Comparison of ENCODE assay signal across 22 cellular contexts in the genomic region with DNA sequence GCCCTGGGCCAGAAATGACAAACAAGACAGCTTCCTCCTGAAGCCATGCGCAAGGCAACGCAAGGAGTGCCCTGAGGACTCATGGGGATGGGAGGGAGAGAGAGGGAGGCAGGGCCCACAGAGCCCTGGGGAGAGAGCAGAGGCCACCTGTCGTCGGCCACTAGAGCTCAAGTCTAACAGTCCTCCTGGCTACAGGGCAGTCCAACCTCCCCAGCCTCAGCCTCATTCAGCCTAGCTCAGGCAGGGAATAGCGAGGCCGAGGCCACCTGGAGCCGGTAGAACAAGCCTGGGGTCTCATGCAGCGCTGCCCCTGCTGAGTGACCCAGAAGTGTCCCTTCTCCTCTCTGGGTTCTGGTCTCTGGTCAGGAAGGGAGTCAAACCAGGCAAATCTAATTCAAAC.
DNase-seq lines count a peak whose midpoint lies in the region; ATAC-seq and TF ChIP-seq lines count a peak whose summit lies in the region.
"Had no signal": no experiment of that assay in that cellular context is flagged by ENCODE, and none has a peak within 500 bp of the region (broad histone marks: within the 10 kb centered on the region; RNA-seq: fewer than 3 reads in every experiment).

No MANE protein-coding gene starts in this region.

- H3K36me3 Mint-ChIP-seq in CD4-positive, CD25-positive, alpha-beta regulatory T cell: peaks cover 49% of the 10 kb centered on the region
- H3K36me3 Mint-ChIP-seq in activated CD8-positive, alpha-beta T cell treated with anti-CD3 and anti-CD28 coated beads for 36 hours (ENCODE audit: low read depth): peaks cover 60% of the 10 kb centered on the region
- H3K36me3 Mint-ChIP-seq in immature natural killer cell: peaks cover 0 to 5% (median 3%) of the 10 kb centered on the region in 3 donors
- H3K36me3 Mint-ChIP-seq: naive B cell had no signal

- H3K9me3 ChIP-seq in CD4-positive, CD25-positive, alpha-beta regulatory T cell (ENCODE audit: control insufficient read depth in 2 of 2, low read length in 2 of 2): no peaks in the 10 kb centered on the region
- H3K9me3 ChIP-seq: BLaER1 treated with 17β-estradiol and CSF1 and Interleukin-3, amounts not matched to agents 10 nM and 100 nM; prostate gland had no signal

- peaks cover 0 to 2% (median 0%) of the 10 kb centered on the region in 7 donors for H3K9me3 Mint-ChIP-seq in CD4-positive, CD25-positive, alpha-beta regulatory T cell
- H3K9me3 Mint-ChIP-seq in activated CD8-positive, alpha-beta T cell treated with anti-CD3 and anti-CD28 coated beads for 36 hours: no peaks in the 10 kb centered on the region
- H3K9me3 Mint-ChIP-seq in immature natural killer cell: no peaks in the 10 kb centered on the region

- TF ChIP-seq CTCF in activated CD8-positive, alpha-beta T cell treated with anti-CD3 and anti-CD28 coated beads for 36 hours (IDR thresholded peaks at IDR 0.05): no peak

- intact Hi-C loops in activated CD8-positive, alpha-beta T cell treated with anti-CD3 and anti-CD28 coated beads for 36 hours (cut with micrococcal nuclease): no loop called here

- peaks cover 41 to 100% (median 81%) of the 10 kb centered on the region in 4 donors for H3K4me1 Mint-ChIP-seq in CD4-positive, CD25-positive, alpha-beta regulatory T cell
- H3K4me1 Mint-ChIP-seq in activated CD8-positive, alpha-beta T cell treated with anti-CD3 and anti-CD28 coated beads for 36 hours (ENCODE audit: low read depth): peaks cover 100% of the 10 kb centered on the region
- H3K4me1 Mint-ChIP-seq in immature natural killer cell: peaks cover 90 to 95% of the 10 kb centered on the region in 2 donors
- H3K4me1 Mint-ChIP-seq: naive B cell had no signal

- peaks cover 75% of the 10 kb centered on the region for H3K36me3 ChIP-seq in CD4-positive, CD25-positive, alpha-beta regulatory T cell (ENCODE audit: control insufficient read depth, insufficient read depth, low read length)
- H3K36me3 ChIP-seq: prostate gland had no signal

- H3K27me3 Mint-ChIP-seq in CD4-positive, CD25-positive, alpha-beta regulatory T cell: no peaks in the 10 kb centered on the region
- H3K27me3 Mint-ChIP-seq in activated CD8-positive, alpha-beta T cell treated with anti-CD3 and anti-CD28 coated beads for 36 hours: no peaks in the 10 kb centered on the region
- peaks cover 0 to 4% (median 2%) of the 10 kb centered on the region in 3 donors for H3K27me3 Mint-ChIP-seq in immature natural killer cell (ENCODE audit: low read depth in 3 of 3)

- H3K4me1 ChIP-seq in CD4-positive, CD25-positive, alpha-beta regulatory T cell (ENCODE audit: control insufficient read depth, insufficient read depth, low read length, poor library complexity, severe bottlenecking): peaks cover 100% of the 10 kb centered on the region
- H3K4me1 ChIP-seq: prostate gland had no signal

- no peaks in the 10 kb centered on the region for H3K27me3 ChIP-seq in CD4-positive, CD25-positive, alpha-beta regulatory T cell (ENCODE audit: control insufficient read depth, insufficient read depth, low read length)
- H3K27me3 ChIP-seq: BLaER1 treated with 17β-estradiol and CSF1 and Interleukin-3, amounts not matched to agents 10 nM and 100 nM had no signal

- CTCF ChIA-PET in activated CD8-positive, alpha-beta T cell treated with anti-CD3 and anti-CD28 coated beads for 36 hours (lab: Charles Lee): interaction anchor here (0.7 to 4.1 kb wide), 10 partner anchors 11 to 73 kb away, joined by 3 to 18 read pairs (median 4); no protein-coding TSS in a partner anchor

- peak; percentile 16 for DNase-seq in NCI-H82 (lab: John Stamatoyannopoulos, UW)
- no peak for DNase-seq in NCI-H82 treated with DMSO at 0.1 percent for 48 hours (lab: John Stamatoyannopoulos, UW; ENCODE audit: unreplicated experiment)
- DNase-seq in CD4-positive, CD25-positive, alpha-beta regulatory T cell: no peak
- DNase-seq in activated CD8-positive, alpha-beta T cell treated with anti-CD3 and anti-CD28 coated beads for 36 hours: no peak
- DNase-seq in immature natural killer cell: no peak
- no peak for DNase-seq in NCI-H1092 (lab: John Stamatoyannopoulos, UW)
- DNase-seq in germinal center (ENCODE audit: low spot score): no peak
- DNase-seq: 8988T; activated CD4-positive, alpha-beta T cell treated with anti-CD3 and anti-CD28 coated beads for 4 hours; activated effector memory CD4-positive, alpha-beta T cell treated with Interleukin-2 at 50 U/mL for 16 hours; DMS153; HFFc6; hippocampal formation; Karpas-422; naive B cell; NCI-H2107; NCI-H526 treated with DMSO at 0.1 percent for 48 hours; stimulated activated CD4-positive, alpha-beta T cell treated with anti-CD3 and anti-CD28 coated beads, Interleukin-2, amount 100 ng/mL, for 48 hours had no signal

- H3K27ac Mint-ChIP-seq in CD4-positive, CD25-positive, alpha-beta regulatory T cell: peak overlapping the region; percentile 92 to 95 (median 95)
- H3K27ac Mint-ChIP-seq in activated CD8-positive, alpha-beta T cell treated with anti-CD3 and anti-CD28 coated beads for 36 hours: peak overlapping the region; percentile 98
- peak overlapping the region in 5 of 6 donors; percentile 49 to 87 (median 67) for H3K27ac Mint-ChIP-seq in immature natural killer cell
- H3K27ac Mint-ChIP-seq: HFFc6 had no signal

- peak overlapping the region; percentile 75 for H3K27ac ChIP-seq in CD4-positive, CD25-positive, alpha-beta regulatory T cell (ENCODE audit: insufficient read depth, low read length, poor library complexity, severe bottlenecking)
- H3K27ac ChIP-seq: prostate gland, skin epidermis had no signal

- POLR2A ChIA-PET in activated CD8-positive, alpha-beta T cell treated with anti-CD3 and anti-CD28 coated beads for 36 hours (lab: Charles Lee): interaction anchor here (0.6 to 5.8 kb wide), 14 partner anchors 12 to 1225 kb away, joined by 3 to 59 read pairs (median 3); partner anchors contain the start of gene BCL11B

- H3K4me3 ChIP-seq in CD4-positive, CD25-positive, alpha-beta regulatory T cell (ENCODE audit: low read depth, low read length): peak overlapping the region; percentile 26
- H3K4me3 ChIP-seq: BLaER1 treated with 17β-estradiol and CSF1 and Interleukin-3, amounts not matched to agents 10 nM and 100 nM; prostate gland; skin epidermis had no signal

- H3K4me3 Mint-ChIP-seq in CD4-positive, CD25-positive, alpha-beta regulatory T cell: peak overlapping the region; percentile 51 to 83 (median 64)
- H3K4me3 Mint-ChIP-seq in activated CD8-positive, alpha-beta T cell treated with anti-CD3 and anti-CD28 coated beads for 36 hours: peak overlapping the region; percentile 58
- H3K4me3 Mint-ChIP-seq in immature natural killer cell: peak overlapping the region in 1 of 5 donors; percentile 18
- H3K4me3 Mint-ChIP-seq: HFFc6, naive B cell had no signal

- no peak for ATAC-seq in CD4-positive, CD25-positive, alpha-beta regulatory T cell (ENCODE audit: low read depth in 2 of 2)
- no peak for ATAC-seq in activated CD8-positive, alpha-beta T cell treated with anti-CD3 and anti-CD28 coated beads for 36 hours
- no peak for ATAC-seq in HG03432 (IDR thresholded peaks at IDR 0.05; ENCODE audit: unreplicated experiment)
